In the genomic region with DNA sequence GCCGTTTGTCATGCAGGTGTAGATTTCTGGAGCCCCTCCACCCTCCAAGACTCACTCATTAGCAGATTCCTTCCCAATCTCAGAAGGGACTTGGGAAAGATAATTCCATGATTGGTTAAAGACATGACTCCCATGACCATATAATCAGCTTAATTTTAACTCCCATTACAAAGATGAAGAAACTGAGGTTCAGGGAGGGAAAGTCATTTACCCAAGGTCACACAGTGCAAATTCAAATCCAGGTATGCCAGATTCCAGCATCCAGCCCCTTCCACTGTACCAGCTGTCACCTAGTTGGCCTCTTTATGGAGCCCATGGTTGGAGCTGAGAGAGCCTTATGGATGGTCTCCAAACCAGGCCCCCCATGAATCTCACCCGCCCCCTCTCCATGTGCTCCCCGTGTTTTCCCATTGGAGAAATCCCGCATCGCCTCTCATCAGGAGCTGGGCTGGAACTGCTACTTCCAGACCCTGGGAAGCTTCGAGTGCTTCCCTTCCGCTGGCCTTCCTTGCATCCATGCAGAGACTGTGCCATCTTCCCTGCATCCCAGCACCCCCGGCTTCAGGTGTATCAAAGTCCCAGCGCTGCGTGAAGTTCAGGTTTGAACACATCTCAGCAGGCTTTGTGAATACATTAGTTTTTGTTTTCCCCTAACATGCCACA, we compare ENCODE assay signal across 31 cellular contexts. TPM values are rescaled to one million over a fixed set of nuclear protein-coding genes. Genes with fewer than 3 reads are reported as not detected.
DNase-seq lines count a peak whose midpoint lies in the region; ATAC-seq and TF ChIP-seq lines count a peak whose summit lies in the region.
"Had no signal": no experiment of that assay in that cellular context is flagged by ENCODE, and none has a peak within 500 bp of the region (broad histone marks: within the 10 kb centered on the region; RNA-seq: fewer than 3 reads in every experiment).

No MANE protein-coding gene starts in this region.

- no peak for DNase-seq in activated naive CD4-positive, alpha-beta T cell treated with Interleukin-2 at 50 U/mL for 16 hours
- DNase-seq in SK-N-MC (ENCODE audit: low read depth, low spot score) (no peak), sigmoid colon (peak; percentile 58)
- no peak for DNase-seq in NK-92 treated with Interleukin-12 subunit alpha and Interleukin-12 subunit beta, amount 100 ng/mL, for 24 hours (lab: John Stamatoyannopoulos, UW)
- DNase-seq: activated CD8-positive, alpha-beta memory T cell treated with anti-CD3 and anti-CD28 coated beads, Interleukin-2, amount 10 ng/mL, durations not matched to agents 7 days and 5 days; activated naive CD4-positive, alpha-beta T cell treated with anti-CD3 and anti-CD28 coated beads, Interleukin-2, amount 50 U/mL, for 16 hours; activated T-cell treated with anti-CD3 and anti-CD28 coated beads, Interleukin-2, amount 50 U/mL, for 72 hours; caudate nucleus; dorsolateral prefrontal cortex; NCI-H1092; NCI-H1694 treated with DMSO at 0.1 percent for 48 hours; ovary; retina; stimulated activated CD4-positive, alpha-beta T cell treated with anti-CD3 and anti-CD28 coated beads, Interleukin-2, amount 100 ng/mL, for 24 hours; WERI-Rb-1 had no signal

- intact Hi-C loops in sigmoid colon (cut with DNase I) = no loop called here

- no peak overlapping the region for H3K27ac Mint-ChIP-seq in activated naive CD4-positive, alpha-beta T cell treated with anti-CD3 and anti-CD28 coated beads, Interleukin-2, amount 50 U/mL, for 24 hours
- H3K27ac Mint-ChIP-seq: activated CD4-positive, alpha-beta T cell treated with anti-CD3 and anti-CD28 coated beads, Interleukin-2, amount 10 ng/mL, durations not matched to agents 7 days and 5 days; activated CD8-positive, alpha-beta memory T cell treated with anti-CD3 and anti-CD28 coated beads, Interleukin-2, amount 10 ng/mL, durations not matched to agents 7 days and 5 days; activated T-cell treated with anti-CD3 and anti-CD28 coated beads, Interleukin-2, amount 50 U/mL, for 72 hours had no signal

- TF ChIP-seq EP300 in sigmoid colon (IDR thresholded peaks at IDR 0.05) = no peak

- H3K9me3 Mint-ChIP-seq in activated naive CD4-positive, alpha-beta T cell treated with anti-CD3 and anti-CD28 coated beads, Interleukin-2, amount 50 U/mL, for 24 hours = no peaks in the 10 kb centered on the region
- H3K9me3 Mint-ChIP-seq: activated CD4-positive, alpha-beta T cell treated with anti-CD3 and anti-CD28 coated beads, Interleukin-2, amount 10 ng/mL, durations not matched to agents 7 days and 5 days; activated T-cell treated with anti-CD3 and anti-CD28 coated beads, Interleukin-2, amount 50 U/mL, for 72 hours; natural killer cell treated with Interleukin-12 subunit alpha and Interleukin-12 subunit beta and Interleukin-15 and Interleukin-18, amount 100 ng/mL, for 72 hours had no signal

- H3K9ac ChIP-seq in SK-N-MC (ENCODE audit: insufficient read length) (no peak overlapping the region), iPS-20b (ENCODE audit: low read depth, low read length) (peak overlapping the region; percentile 16; the same call in 1 of the 2 replicates)

- H3K4me1 Mint-ChIP-seq in activated naive CD4-positive, alpha-beta T cell treated with anti-CD3 and anti-CD28 coated beads, Interleukin-2, amount 50 U/mL, for 24 hours = peaks cover 79% of the 10 kb centered on the region

- peak overlapping the region; percentile 66 for H3K4me3 Mint-ChIP-seq in activated naive CD4-positive, alpha-beta T cell treated with anti-CD3 and anti-CD28 coated beads, Interleukin-2, amount 50 U/mL, for 24 hours
- H3K4me3 Mint-ChIP-seq: activated CD4-positive, alpha-beta T cell treated with anti-CD3 and anti-CD28 coated beads, Interleukin-2, amount 10 ng/mL, durations not matched to agents 7 days and 5 days; activated CD8-positive, alpha-beta memory T cell treated with anti-CD3 and anti-CD28 coated beads, Interleukin-2, amount 10 ng/mL, durations not matched to agents 7 days and 5 days; natural killer cell treated with Interleukin-12 subunit alpha and Interleukin-12 subunit beta and Interleukin-15 and Interleukin-18, amount 100 ng/mL, for 72 hours had no signal

- no peaks in the 10 kb centered on the region for H3K27me3 Mint-ChIP-seq in activated naive CD4-positive, alpha-beta T cell treated with anti-CD3 and anti-CD28 coated beads, Interleukin-2, amount 50 U/mL, for 24 hours

- no peaks in the 10 kb centered on the region for H3K36me3 ChIP-seq in SK-N-MC (ENCODE audit: insufficient read depth, low read length)
- no peaks in the 10 kb centered on the region for H3K36me3 ChIP-seq in iPS-20b (ENCODE audit: insufficient read depth, low read depth, low read length)
- H3K36me3 ChIP-seq in sigmoid colon = no peaks in the 10 kb centered on the region
- H3K36me3 ChIP-seq: ascending aorta, ovary, tibial nerve, WERI-Rb-1 had no signal

- H3K36me3 Mint-ChIP-seq in activated naive CD4-positive, alpha-beta T cell treated with anti-CD3 and anti-CD28 coated beads, Interleukin-2, amount 50 U/mL, for 24 hours = no peaks in the 10 kb centered on the region
- H3K36me3 Mint-ChIP-seq: activated CD8-positive, alpha-beta memory T cell treated with anti-CD3 and anti-CD28 coated beads, Interleukin-2, amount 10 ng/mL, durations not matched to agents 7 days and 5 days; natural killer cell treated with Interleukin-12 subunit alpha and Interleukin-12 subunit beta and Interleukin-15 and Interleukin-18, amount 100 ng/mL, for 72 hours had no signal

- ATAC-seq in HG02885 (IDR thresholded peaks at IDR 0.05; ENCODE audit: poor library complexity, unreplicated experiment) (no peak), GM21367 (IDR thresholded peaks at IDR 0.05; ENCODE audit: unreplicated experiment) (no peak)
- ATAC-seq: A549; activated CD8-positive, alpha-beta memory T cell treated with anti-CD3 and anti-CD28 coated beads, Interleukin-2, amount 10 ng/mL, durations not matched to agents 7 days and 5 days; natural killer cell treated with Interleukin-12 subunit alpha and Interleukin-12 subunit beta and Interleukin-15 and Interleukin-18, amount 100 ng/mL, for 72 hours; SK-N-SH treated with all-trans-retinoic acid at 6 μM for 48 hours had no signal

- H3K4me1 ChIP-seq in iPS-20b (ENCODE audit: insufficient read depth, low read length) (peaks cover 19% of the 10 kb centered on the region), sigmoid colon (no peaks in the 10 kb centered on the region)
- H3K4me1 ChIP-seq: ascending aorta had no signal

- H3K27me3 ChIP-seq in iPS-20b (ENCODE audit: insufficient read depth, low read length) (no peaks in the 10 kb centered on the region), sigmoid colon (peaks cover 0 to 78% (median 33%) of the 10 kb centered on the region in 3 donors)
- H3K27me3 ChIP-seq: ascending aorta, ovary had no signal

- TF ChIP-seq CTCF in sigmoid colon (IDR thresholded peaks at IDR 0.05) = no peak

- WGBS in sigmoid colon, 2 donors = 67 to 68% methylated on average over 10 of the region's 10 CpGs

- H3K9me3 ChIP-seq in SK-N-MC (ENCODE audit: low read depth, low read length) = no peaks in the 10 kb centered on the region
- no peaks in the 10 kb centered on the region for H3K9me3 ChIP-seq in iPS-20b (ENCODE audit: insufficient read depth, low read depth, low read length)
- H3K9me3 ChIP-seq in sigmoid colon = no peaks in the 10 kb centered on the region
- H3K9me3 ChIP-seq: A549, ascending aorta, ovary, tibial nerve had no signal

- peak overlapping the region; percentile 98 for H3K27ac ChIP-seq in SK-N-MC
- no peak overlapping the region for H3K27ac ChIP-seq in iPS-20b (ENCODE audit: low read length)
- no peak overlapping the region for H3K27ac ChIP-seq in sigmoid colon
- H3K27ac ChIP-seq: A549, ascending aorta, dorsolateral prefrontal cortex, ovary, tibial nerve, WERI-Rb-1 had no signal

- no peak for TF ChIP-seq POLR2A in sigmoid colon (IDR thresholded peaks at IDR 0.05)

- H3K4me3 ChIP-seq in SK-N-MC (peak overlapping the region; percentile 74), iPS-20b (ENCODE audit: low read length) (no peak overlapping the region), sigmoid colon (no peak overlapping the region)
- H3K4me3 ChIP-seq: A549, ascending aorta, dorsolateral prefrontal cortex, ovary, smooth muscle cell, tibial nerve had no signal

RNA-seq across cellular contexts. Expression of gene MMP9, which starts 8.7 kb away (rescaled TPM):
- total RNA-seq in sigmoid colon = under 1 TPM in 1 of 4 donors, not detected in 3; 0.27 TPM
- 10 to 100 TPM in 1 of 3 donors, 1 to 10 TPM in 1, under 1 TPM in 1; 0.60 to 27.1 (median 2.5) TPM for polyA plus RNA-seq in sigmoid colon
- total RNA-seq: activated CD4-positive, alpha-beta T cell treated with anti-CD3 and anti-CD28 coated beads, Interleukin-2, amount 10 ng/mL, durations not matched to agents 7 days and 5 days; ascending aorta; endothelial cell of umbilical vein; LHCN-M2; NCI-H460; OCI-LY7 had no signal
- polyA plus RNA-seq: endothelial cell of umbilical vein had no signal

RNA-seq across cellular contexts. Expression of gene ZNF335, which starts 28.0 kb away (rescaled TPM):
- 10 to 100 TPM; 12.0 to 24.4 (median 14.9) TPM for total RNA-seq in sigmoid colon
- polyA plus RNA-seq in sigmoid colon = 10 to 100 TPM in 1 of 3 donors, 1 to 10 TPM in 2; 5.4 to 17.1 (median 5.5) TPM

RNA-seq across cellular contexts. Expression of gene SLC12A5, which starts 29.0 kb away (rescaled TPM):
- under 1 TPM in 1 of 4 donors, not detected in 3; 0.14 TPM for total RNA-seq in sigmoid colon
- polyA plus RNA-seq in sigmoid colon = 1 to 10 TPM in 1 of 3 donors, not detected in 2; 1.4 TPM
- total RNA-seq: ascending aorta; Daoy; natural killer cell treated with Interleukin-12 subunit alpha and Interleukin-12 subunit beta and Interleukin-15 and Interleukin-18, amount 100 ng/mL, for 72 hours; NCI-H460 had no signal
